In the genomic region with DNA sequence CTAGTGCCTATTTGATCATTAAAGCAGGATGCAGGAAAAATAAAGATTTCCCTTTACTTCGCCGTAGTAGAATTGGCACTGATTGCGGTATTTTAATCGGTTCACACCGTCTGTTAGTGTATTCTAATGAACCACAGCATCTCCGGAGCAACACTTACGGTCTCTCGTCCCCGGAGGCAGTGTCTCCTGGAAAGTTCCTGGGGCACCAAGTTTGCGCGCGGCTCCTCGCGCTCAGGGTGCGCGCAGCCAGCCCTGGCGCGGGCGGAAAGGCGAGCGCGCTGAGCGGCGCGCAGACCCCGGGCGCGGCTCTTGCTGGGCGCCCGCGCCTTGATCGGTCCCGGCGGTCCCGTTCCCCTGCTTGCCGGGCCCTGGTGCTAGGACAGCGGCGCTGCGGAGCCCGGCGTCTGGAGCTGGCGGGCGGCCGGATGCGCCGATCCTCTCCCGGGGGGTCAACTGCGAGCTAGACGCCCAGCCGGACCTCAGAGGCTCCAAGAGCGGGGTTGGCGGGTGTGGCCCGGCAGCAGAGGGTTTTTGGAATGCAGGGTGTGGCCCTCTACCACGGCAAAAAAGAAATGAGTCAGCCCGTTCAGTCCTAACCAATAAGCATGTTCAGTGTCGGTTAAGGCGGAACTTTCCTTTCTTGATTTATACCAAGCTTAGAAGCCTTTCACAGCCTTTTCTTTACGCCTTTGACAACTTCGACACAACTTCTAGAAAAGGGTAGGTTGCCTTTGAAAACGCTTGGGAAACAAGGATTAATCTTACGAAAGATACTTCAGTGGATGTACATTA, we compare ENCODE assay signal across 8 cellular contexts.
DNase-seq lines count a peak whose midpoint lies in the region; ATAC-seq and TF ChIP-seq lines count a peak whose summit lies in the region.

No MANE protein-coding gene starts in this region.

- H3K27ac ChIP-seq in ascending aorta, result peak overlapping the region; percentile 66 to 85

- intact Hi-C loops in ascending aorta (cut with DNase I), result loop anchor here (1.0 to 5.0 kb wide), 4 partner anchors 56 to 206 kb away; no protein-coding TSS in a partner anchor

- no peaks in the 10 kb centered on the region for H3K9me3 ChIP-seq in ascending aorta

- no peaks in the 10 kb centered on the region for H3K36me3 ChIP-seq in ascending aorta

- ATAC-seq in GM19025 (IDR thresholded peaks at IDR 0.05; ENCODE audit: low read depth, unreplicated experiment) (peak; percentile 78), HG03108 (IDR thresholded peaks at IDR 0.05; ENCODE audit: unreplicated experiment) (peak; percentile 57)

- peaks cover 0 to 12% of the 10 kb centered on the region in 2 donors for H3K4me1 ChIP-seq in ascending aorta

- peak; percentile 54 to 57 for DNase-seq in AML-193 (lab: John Stamatoyannopoulos, UW)
- peak; percentile 41 for DNase-seq in SK-MEL-5 (ENCODE audit: low read depth, low spot score)
- peak in 1 of 2 donors; percentile 79 for DNase-seq in ascending aorta (ENCODE audit: low spot score in 2 of 2)
- peak; percentile 85 for DNase-seq in hepatic stellate cell (ENCODE audit: low spot score)
- DNase-seq in putamen (ENCODE audit: low spot score), result peak; percentile 63
- no peak for DNase-seq in middle frontal gyrus (ENCODE audit: extremely low spot score, low spot score)

- H3K27me3 ChIP-seq in ascending aorta, result no peaks in the 10 kb centered on the region

- peak overlapping the region; percentile 93 to 94 for H3K4me3 ChIP-seq in ascending aorta

- in situ Hi-C loops in SK-MEL-5 (cut with HindIII; ENCODE audit: low pct_unique_long_range_greater_than_20kb, low sequenced_read_pairs), result no loop called here

- no peak for TF ChIP-seq CTCF in ascending aorta (IDR thresholded peaks at IDR 0.05)
